ENCODE assay signal across 1 cellular context in genomic region chr19:56837892-56838679, GRCh38.
TF ChIP-seq lines count a peak whose summit lies in the region.

No MANE protein-coding gene starts in this region.

TF ChIP-seq in HepG2, 621 proteins besides CTCF, POLR2A, EP300 and RAD21 (continued from another document and continues in another):
- TF ChIP-seq ARID4A (CRISPR knock-in tag; IDR thresholded peaks at IDR 0.05; ENCODE audit: borderline replicate concordance) = peak; percentile 82
- no peak for TF ChIP-seq KLF11 (CRISPR knock-in tag; IDR thresholded peaks at IDR 0.05)
- no peak for TF ChIP-seq ZNF749 (CRISPR knock-in tag; IDR thresholded peaks at IDR 0.05; ENCODE audit: borderline replicate concordance)
- TF ChIP-seq MLLT10 (CRISPR knock-in tag; IDR thresholded peaks at IDR 0.05) = peak; percentile 35; the same call in 1 of the 2 replicates
- TF ChIP-seq SNAPC2 (CRISPR knock-in tag; IDR thresholded peaks at IDR 0.05) = no peak
- TF ChIP-seq REST (IDR thresholded peaks at IDR 0.05; ENCODE audit: borderline replicate concordance in 1 of 2, low read depth in 1 of 2, low read length in 2 of 2) = no peak
- 0 out of 2 replicates have a peak, but pooled peaks have one; percentile 15 for TF ChIP-seq THAP9 (CRISPR knock-in tag; IDR thresholded peaks at IDR 0.05; ENCODE audit: borderline replicate concordance)
- TF ChIP-seq MEF2D (CRISPR knock-in tag; IDR thresholded peaks at IDR 0.05) = no peak; the same call in 1 of the 2 replicates
- no peak for TF ChIP-seq MYNN (CRISPR knock-in tag; IDR thresholded peaks at IDR 0.05; ENCODE audit: low read depth)
- no peak for TF ChIP-seq FOXA3 (CRISPR knock-in tag; IDR thresholded peaks at IDR 0.05)
- no peak for TF ChIP-seq ZNF20 (CRISPR knock-in tag; IDR thresholded peaks at IDR 0.05)
- no peak for TF ChIP-seq HNF1A (IDR thresholded peaks at IDR 0.05; ENCODE audit: low read depth)
- TF ChIP-seq HNF1A (CRISPR knock-in tag; IDR thresholded peaks at IDR 0.05; ENCODE audit: borderline replicate concordance) = no peak
- TF ChIP-seq SP2 (CRISPR knock-in tag; IDR thresholded peaks at IDR 0.05) = peak; percentile 25; the same call in 1 of the 2 replicates
- no peak for TF ChIP-seq ZNF724P (CRISPR knock-in tag; IDR thresholded peaks at IDR 0.05; ENCODE audit: borderline replicate concordance)
- no peak for TF ChIP-seq HCFC1 (IDR thresholded peaks at IDR 0.05; ENCODE audit: low read depth, low read length)
- TF ChIP-seq KIAA2018 (CRISPR knock-in tag; IDR thresholded peaks at IDR 0.05; ENCODE audit: borderline replicate concordance) = no peak
- 0 out of 2 replicates have a peak, but pooled peaks have one; percentile 23 for TF ChIP-seq NR2C2 (CRISPR knock-in tag; IDR thresholded peaks at IDR 0.05; ENCODE audit: borderline replicate concordance)
- no peak for TF ChIP-seq ZNF570 (CRISPR knock-in tag; IDR thresholded peaks at IDR 0.05; ENCODE audit: borderline replicate concordance)
- peak; percentile 60; the same call in 1 of the 2 replicates for TF ChIP-seq ARNTL (CRISPR knock-in tag; IDR thresholded peaks at IDR 0.05)
- peak; percentile 50 for TF ChIP-seq ZNF414 (CRISPR knock-in tag; IDR thresholded peaks at IDR 0.05)
- TF ChIP-seq NFE2L1 (CRISPR knock-in tag; IDR thresholded peaks at IDR 0.05; ENCODE audit: borderline replicate concordance) = no peak
- no peak for TF ChIP-seq ZNF10 (CRISPR knock-in tag; IDR thresholded peaks at IDR 0.05; ENCODE audit: borderline replicate concordance, low read depth)
